In the genomic region with DNA sequence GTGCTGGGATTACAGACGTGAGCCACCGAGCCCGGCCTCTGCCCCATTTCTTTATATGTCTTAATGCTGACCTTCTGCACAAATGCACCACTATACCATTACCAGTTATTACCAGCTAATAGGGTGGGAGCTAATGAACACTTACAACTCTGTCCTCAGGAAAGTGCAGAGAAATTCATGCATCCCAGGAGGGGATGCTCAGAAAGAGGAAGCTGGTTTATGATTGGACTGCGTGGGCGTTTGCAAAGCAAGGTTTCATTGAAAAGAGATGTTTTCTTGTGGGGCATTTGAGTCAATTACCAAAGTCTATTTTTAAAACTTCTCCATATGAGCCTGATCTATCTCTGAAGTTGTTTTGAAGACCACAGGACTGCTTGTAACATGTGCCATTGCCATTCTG, we compare ENCODE assay signal across 1 cellular context.
A peak's percentile ranks its signal among the peaks of the same experiment; 100 is the strongest.
TF ChIP-seq lines count a peak whose summit lies in the region.

No MANE protein-coding gene starts in this region.

TF ChIP-seq in K562, 482 proteins besides CTCF, POLR2A, EP300 and RAD21 (continued from another document):
- TF ChIP-seq, protein P1, sequence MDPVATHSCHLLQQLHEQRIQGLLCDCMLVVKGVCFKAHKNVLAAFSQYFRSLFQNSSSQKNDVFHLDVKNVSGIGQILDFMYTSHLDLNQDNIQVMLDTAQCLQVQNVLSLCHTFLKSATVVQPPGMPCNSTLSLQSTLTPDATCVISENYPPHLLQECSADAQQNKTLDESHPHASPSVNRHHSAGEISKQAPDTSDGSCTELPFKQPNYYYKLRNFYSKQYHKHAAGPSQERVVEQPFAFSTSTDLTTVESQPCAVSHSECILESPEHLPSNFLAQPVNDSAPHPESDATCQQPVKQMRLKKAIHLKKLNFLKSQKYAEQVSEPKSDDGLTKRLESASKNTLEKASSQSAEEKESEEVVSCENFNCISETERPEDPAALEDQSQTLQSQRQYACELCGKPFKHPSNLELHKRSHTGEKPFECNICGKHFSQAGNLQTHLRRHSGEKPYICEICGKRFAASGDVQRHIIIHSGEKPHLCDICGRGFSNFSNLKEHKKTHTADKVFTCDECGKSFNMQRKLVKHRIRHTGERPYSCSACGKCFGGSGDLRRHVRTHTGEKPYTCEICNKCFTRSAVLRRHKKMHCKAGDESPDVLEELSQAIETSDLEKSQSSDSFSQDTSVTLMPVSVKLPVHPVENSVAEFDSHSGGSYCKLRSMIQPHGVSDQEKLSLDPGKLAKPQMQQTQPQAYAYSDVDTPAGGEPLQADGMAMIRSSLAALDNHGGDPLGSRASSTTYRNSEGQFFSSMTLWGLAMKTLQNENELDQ (CRISPR knock-in tag; IDR thresholded peaks at IDR 0.05; ENCODE audit: borderline replicate concordance), result no peak
- TF ChIP-seq WHSC1 (IDR thresholded peaks at IDR 0.05; ENCODE audit: low read length), result no peak
- TF ChIP-seq, protein P2, sequence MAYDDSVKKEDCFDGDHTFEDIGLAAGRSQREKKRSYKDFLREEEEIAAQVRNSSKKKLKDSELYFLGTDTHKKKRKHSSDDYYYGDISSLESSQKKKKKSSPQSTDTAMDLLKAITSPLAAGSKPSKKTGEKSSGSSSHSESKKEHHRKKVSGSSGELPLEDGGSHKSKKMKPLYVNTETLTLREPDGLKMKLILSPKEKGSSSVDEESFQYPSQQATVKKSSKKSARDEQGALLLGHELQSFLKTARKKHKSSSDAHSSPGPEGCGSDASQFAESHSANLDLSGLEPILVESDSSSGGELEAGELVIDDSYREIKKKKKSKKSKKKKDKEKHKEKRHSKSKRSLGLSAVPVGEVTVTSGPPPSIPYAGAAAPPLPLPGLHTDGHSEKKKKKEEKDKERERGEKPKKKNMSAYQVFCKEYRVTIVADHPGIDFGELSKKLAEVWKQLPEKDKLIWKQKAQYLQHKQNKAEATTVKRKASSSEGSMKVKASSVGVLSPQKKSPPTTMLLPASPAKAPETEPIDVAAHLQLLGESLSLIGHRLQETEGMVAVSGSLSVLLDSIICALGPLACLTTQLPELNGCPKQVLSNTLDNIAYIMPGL (CRISPR knock-in tag; IDR thresholded peaks at IDR 0.05), result no peak
- TF ChIP-seq EGR1 (conservative IDR thresholded peaks at IDR 0.05), result peak; percentile 25; the same call in 1 of the 2 replicates
